33 cellular contexts compared by ENCODE assay signal in the genomic region with DNA sequence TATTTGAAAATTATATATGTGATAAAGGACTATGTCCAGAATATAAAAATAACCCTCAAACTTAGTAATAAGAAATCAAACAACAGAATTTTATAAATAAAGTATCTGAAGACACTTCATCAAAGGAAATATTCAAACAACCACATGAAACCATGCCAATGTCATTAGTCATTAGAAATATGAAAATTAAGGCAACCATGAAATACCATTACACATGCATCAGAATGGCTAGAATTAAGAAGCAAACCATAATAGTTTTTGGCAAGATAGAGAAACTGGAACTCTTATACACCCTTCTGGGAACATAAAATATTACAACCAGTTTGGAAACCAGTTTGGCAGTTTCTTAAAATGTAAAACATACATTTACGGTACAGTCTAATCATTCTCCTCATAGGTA.
DNase-seq lines count a peak whose midpoint lies in the region; ATAC-seq and TF ChIP-seq lines count a peak whose summit lies in the region.
"Had no signal": no experiment of that assay in that cellular context is flagged by ENCODE, and none has a peak within 500 bp of the region (broad histone marks: within the 10 kb centered on the region; RNA-seq: fewer than 3 reads in every experiment).

No MANE protein-coding gene starts in this region.

- H3K4me1 Mint-ChIP-seq in stimulated activated naive CD8-positive, alpha-beta T cell treated with anti-CD3 and anti-CD28 coated beads, Interleukin-15, amount 100 ng/mL, for 72 hours: no peaks in the 10 kb centered on the region
- H3K4me1 Mint-ChIP-seq: memory B cell had no signal

- H3F3A ChIP-seq in GM23248 (ENCODE audit: insufficient read depth): no peaks in the 10 kb centered on the region

- peaks cover 0 to 7% of the 10 kb centered on the region in 2 donors for H3K9me3 Mint-ChIP-seq in stimulated activated naive CD8-positive, alpha-beta T cell treated with anti-CD3 and anti-CD28 coated beads, Interleukin-15, amount 100 ng/mL, for 72 hours

- H3K27me3 ChIP-seq in thyroid gland (no peaks in the 10 kb centered on the region), GM23248 (replicated peaks; ENCODE audit: insufficient read depth) (no peaks in the 10 kb centered on the region)
- H3K27me3 ChIP-seq: pancreas, Peyer's patch had no signal

- ATAC-seq in stimulated activated naive CD8-positive, alpha-beta T cell treated with anti-CD3 and anti-CD28 coated beads, Interleukin-15, amount 100 ng/mL, for 72 hours: no peak
- ATAC-seq: activated CD8-positive, alpha-beta T cell treated with anti-CD3 and anti-CD28 coated beads, Interleukin-2, amount 10 ng/mL, durations not matched to agents 7 days and 5 days; effector memory CD8-positive, alpha-beta T cell; HepG2; left lobe of liver; pancreas had no signal

- TF ChIP-seq CTCF in epithelial cell of esophagus (IDR thresholded peaks at IDR 0.05; ENCODE audit: insufficient read depth, low read depth, low read length, missing control alignments): no peak
- no peak for TF ChIP-seq CTCF in thyroid gland (IDR thresholded peaks at IDR 0.05)

- no peak overlapping the region for H3K4me3 ChIP-seq in epithelial cell of esophagus (ENCODE audit: low read length)
- H3K4me3 ChIP-seq in thyroid gland (replicated peaks in 1 of 3): no peak overlapping the region
- H3K4me3 ChIP-seq in GM23248: no peak overlapping the region
- H3K4me3 ChIP-seq: pancreas, Peyer's patch had no signal

- H3K27me3 Mint-ChIP-seq in stimulated activated naive CD8-positive, alpha-beta T cell treated with anti-CD3 and anti-CD28 coated beads, Interleukin-15, amount 100 ng/mL, for 72 hours: no peaks in the 10 kb centered on the region
- H3K27me3 Mint-ChIP-seq: effector memory CD8-positive, alpha-beta T cell; memory B cell; stimulated activated naive CD8-positive, alpha-beta T cell treated with anti-CD3 and anti-CD28 coated beads, Interleukin-15, Interleukin-2, amounts not matched to agents 100 ng/mL and 50 ng/mL, for 24 hours had no signal

- H4K20me1 ChIP-seq in GM23248 (ENCODE audit: insufficient read depth): no peaks in the 10 kb centered on the region

- no peaks in the 10 kb centered on the region for H3K79me2 ChIP-seq in GM23248 (ENCODE audit: insufficient read depth)

- H3K27ac ChIP-seq in thyroid gland (no peak overlapping the region), GM23248 (no peak overlapping the region)
- H3K27ac ChIP-seq: pancreas, Peyer's patch, VCaP had no signal

- H3K36me3 ChIP-seq in thyroid gland (no peaks in the 10 kb centered on the region), GM23248 (ENCODE audit: low read depth) (no peaks in the 10 kb centered on the region)
- H3K36me3 ChIP-seq: pancreas, Peyer's patch had no signal

- intact Hi-C loops in thyroid gland (cut with DNase I): no loop called here

- no peaks in the 10 kb centered on the region for H3K9me2 ChIP-seq in GM23248 (ENCODE audit: insufficient read depth)

- WGBS in thyroid gland, 2 donors: 68 to 83% methylated on average over 1 of the region's 1 CpG
- 20 to 41% methylated on average over 1 of the region's 1 CpG for WGBS in GM23248 (ENCODE audit: low coverage in 1 of 2, low lambda C conversion rate in 2 of 2, missing lambda C conversion rate in 2 of 2), 2 experiments

- H3K9ac ChIP-seq in GM23248: no peak overlapping the region

- H3K4me3 Mint-ChIP-seq in stimulated activated naive CD8-positive, alpha-beta T cell treated with anti-CD3 and anti-CD28 coated beads, Interleukin-15, amount 100 ng/mL, for 72 hours: no peak overlapping the region
- H3K4me3 Mint-ChIP-seq: activated CD8-positive, alpha-beta T cell treated with anti-CD3 and anti-CD28 coated beads, Interleukin-2, amount 10 ng/mL, durations not matched to agents 7 days and 5 days; effector memory CD8-positive, alpha-beta T cell; memory B cell; stimulated activated naive CD8-positive, alpha-beta T cell treated with anti-CD3 and anti-CD28 coated beads, Interleukin-15, Interleukin-2, amounts not matched to agents 100 ng/mL and 50 ng/mL, for 24 hours had no signal

- DNase-seq in HCEC 1CT (peak; percentile 78), SK-MEL-5 (ENCODE audit: low read depth, low spot score) (peak; percentile 0), epithelial cell of esophagus (ENCODE audit: low read depth) (peak; percentile 3), myocyte (ENCODE audit: low read depth) (peak; percentile 2), HUDEP-2 (lab: John Stamatoyannopoulos, UW; ENCODE audit: unreplicated experiment in 76 of 76) (no peak), thyroid gland (no peak), GM23248 (no peak)
- DNase-seq in stimulated activated naive CD8-positive, alpha-beta T cell treated with anti-CD3 and anti-CD28 coated beads, Interleukin-15, amount 100 ng/mL, for 72 hours: no peak
- DNase-seq: activated CD4-positive, alpha-beta T cell treated with anti-CD3 and anti-CD28 coated beads for 4 hours; activated CD8-positive, alpha-beta T cell treated with anti-CD3 and anti-CD28 coated beads, Interleukin-2, amount 10 ng/mL, durations not matched to agents 7 days and 5 days; activated naive CD4-positive, alpha-beta T cell treated with anti-CD3 and anti-CD28 coated beads, Interleukin-2, amount 50 U/mL, for 16 hours; amniotic stem cell; caudate nucleus; cortex of kidney; DMS 273 treated with DMSO at 0.1 percent for 48 hours; effector memory CD8-positive, alpha-beta T cell; H7; hypothalamus; MV-4-11; NCI-H1436; NCI-H2081 treated with DMSO at 0.1 percent for 48 hours; NCI-H446 treated with DMSO at 0.1 percent for 48 hours; NCI-H774; pancreas; Peyer's patch; SIG-M5; stimulated activated CD4-positive, alpha-beta T cell treated with anti-CD3 and anti-CD28 coated beads, Interleukin-1b, Interleukin-23, amount 100 ng/mL, for 48 hours; T1000 had no signal

- no peak overlapping the region for H3K27ac Mint-ChIP-seq in stimulated activated naive CD8-positive, alpha-beta T cell treated with anti-CD3 and anti-CD28 coated beads, Interleukin-15, amount 100 ng/mL, for 72 hours
- H3K27ac Mint-ChIP-seq: activated CD8-positive, alpha-beta T cell treated with anti-CD3 and anti-CD28 coated beads, Interleukin-2, amount 10 ng/mL, durations not matched to agents 7 days and 5 days; effector memory CD8-positive, alpha-beta T cell; memory B cell; stimulated activated naive CD8-positive, alpha-beta T cell treated with anti-CD3 and anti-CD28 coated beads, Interleukin-15, Interleukin-2, amounts not matched to agents 100 ng/mL and 50 ng/mL, for 24 hours had no signal

- no peak for TF ChIP-seq POLR2A in thyroid gland (IDR thresholded peaks at IDR 0.05)

- no peak overlapping the region for H3K4me2 ChIP-seq in GM23248 (ENCODE audit: unreplicated experiment)

- H2AFZ ChIP-seq in GM23248: no peak overlapping the region

- H3K4me1 ChIP-seq in thyroid gland (no peaks in the 10 kb centered on the region), GM23248 (ENCODE audit: insufficient read depth) (no peaks in the 10 kb centered on the region)
- H3K4me1 ChIP-seq: pancreas, Peyer's patch had no signal

- in situ Hi-C loops in SK-MEL-5 (cut with HindIII; ENCODE audit: low pct_unique_long_range_greater_than_20kb, low sequenced_read_pairs): no loop called here
- in situ Hi-C loops in GM23248 (cut with MboI): no loop called here

- H3K9me3 ChIP-seq in thyroid gland: no peaks in the 10 kb centered on the region
- no peaks in the 10 kb centered on the region for H3K9me3 ChIP-seq in GM23248 (ENCODE audit: low read depth)
- H3K9me3 ChIP-seq: pancreas, Peyer's patch had no signal

Comparison
In these comparisons a context has a peak if more than half of its experiments do, and no peak if none do; other contexts are left out.
1. DNase-seq: peak in HCEC 1CT (single experiment), SK-MEL-5 (single experiment), epithelial cell of esophagus (single experiment) and myocyte (single experiment); none in HUDEP-2 (0 of 76), stimulated activated naive CD8-positive, alpha-beta T cell treated with anti-CD3 and anti-CD28 coated beads, Interleukin-15, amount 100 ng/mL, for 72 hours (0 of 2), thyroid gland (0 of 2) and GM23248 (single experiment).